Comparison of ENCODE assay signal across 8 cellular contexts in the genomic region with DNA sequence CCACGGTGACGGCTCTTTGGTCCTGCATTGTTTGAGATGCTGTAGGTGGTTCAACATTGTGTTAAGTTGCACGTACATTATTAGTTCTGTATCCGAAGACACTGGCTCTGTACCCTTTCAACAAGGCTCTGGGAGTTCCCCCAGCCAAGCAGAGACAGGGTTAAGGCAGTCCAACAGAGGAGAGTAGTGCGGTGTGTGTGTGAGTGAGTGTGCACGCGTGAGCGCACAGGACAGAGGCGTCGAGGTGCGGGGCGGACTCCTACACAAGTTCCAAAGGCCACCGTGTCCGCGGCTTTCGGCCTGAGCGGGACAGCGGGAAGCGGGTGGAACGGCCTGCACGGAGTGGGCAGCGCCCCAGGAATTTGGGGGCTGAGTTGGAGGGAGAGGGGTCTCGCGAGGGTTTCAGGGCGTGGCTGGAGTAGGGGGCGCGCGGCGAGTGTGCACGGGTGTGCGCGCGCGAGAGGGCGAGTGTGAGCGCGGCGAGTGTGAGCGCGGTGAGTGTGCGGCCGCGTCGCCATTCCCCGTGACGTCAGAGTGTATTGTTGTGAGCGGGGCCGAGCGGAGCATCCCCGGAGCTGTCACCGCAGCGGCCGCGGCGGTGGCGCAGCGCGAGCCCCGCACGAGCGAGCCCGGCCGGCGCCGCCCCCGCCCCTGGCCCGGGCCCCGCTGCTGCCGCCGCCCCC. TPM values are rescaled to one million over a fixed set of nuclear protein-coding genes. Genes with fewer than 3 reads are reported as not detected.
DNase-seq lines count a peak whose midpoint lies in the region; ATAC-seq and TF ChIP-seq lines count a peak whose summit lies in the region.

TSS of gene ASXL3 (plus strand) at position 532 of the 683 bp plus-strand sequence. CDS start 413 bp downstream, outside the sequence.

- no peaks in the 10 kb centered on the region for H4K20me1 ChIP-seq in mammary epithelial cell (ENCODE audit: insufficient read depth, low read length)

- in situ Hi-C loops in mammary epithelial cell (cut with MboI; ENCODE audit: low sequenced_read_pairs in 2 of 2): no loop called here

- intact Hi-C loops in Right ventricle myocardium inferior (cut with DNase I) (no loop called here), cardiac septum (cut with DNase I) (no loop called here), mammary epithelial cell (cut with micrococcal nuclease) (no loop called here), spleen (cut with DNase I; ENCODE audit: low total_unique reads) (no loop called here)

- TF ChIP-seq CTCF in mammary epithelial cell (conservative IDR thresholded peaks at IDR 0.05 in 1 of 2, IDR thresholded peaks at IDR 0.05 in 1 of 2; ENCODE audit: extremely low read depth in 1 of 2, insufficient read depth in 1 of 2, low read depth in 1 of 2, low read length in 2 of 2) (no peak), kidney epithelial cell (IDR thresholded peaks at IDR 0.05; ENCODE audit: insufficient read depth, low read length, poor library complexity, severe bottlenecking) (no peak), spleen (IDR thresholded peaks at IDR 0.05 in 8 of 11, conservative IDR thresholded peaks at IDR 0.05 in 3 of 11) (no peak)

- TF ChIP-seq POLR2A in spleen (IDR thresholded peaks at IDR 0.05): no peak

- dilution Hi-C loops in mammary epithelial cell (cut with HindIII; ENCODE audit: low sequenced_read_pairs): no loop called here

- no TSS peak for BruUV-seq in mammary epithelial cell (replicated peaks; lab: Mats Ljungman, UMichigan)

- DNase-seq in Right ventricle myocardium inferior (ENCODE audit: missing footprints) (peak; percentile 77), cardiac septum (ENCODE audit: low spot score) (no peak), NCI-H2196 treated with DMSO at 0.1 percent for 48 hours (lab: John Stamatoyannopoulos, UW; ENCODE audit: unreplicated experiment) (peak; percentile 38), mammary epithelial cell (no peak), kidney epithelial cell (ENCODE audit: low read depth) (peak; percentile 1), spleen (peak; percentile 64), superior temporal gyrus (ENCODE audit: extremely low spot score) (no peak)
- no peak for DNase-seq in stimulated activated CD4-positive, alpha-beta T cell treated with anti-CD3 and anti-CD28 coated beads, Interleukin-4, amount 100 ng/mL, for 24 hours

- WGBS in mammary epithelial cell (ENCODE audit: low coverage, missing lambda C conversion rate): 5% methylated on average over 9 of the region's 70 CpGs
- WGBS in spleen, 5 donors: 1 to 13% (median 4%) methylated on average over 14 to 69 of the region's 70 CpGs

- no peak within 1 kb of the TSS for H3K27ac ChIP-seq in mammary epithelial cell (ENCODE audit: insufficient read depth, low read depth, low read length)
- peak within 1 kb of the TSS in 6 of 8 donors; percentile 44 to 80 (median 76) for H3K27ac ChIP-seq in spleen

- no peaks in the 10 kb centered on the region for H3K36me3 ChIP-seq in mammary epithelial cell (ENCODE audit: insufficient read depth, low read length)
- no peaks in the 10 kb centered on the region for H3K36me3 ChIP-seq in kidney epithelial cell (ENCODE audit: control insufficient read depth, insufficient read depth, low read length)
- no peaks in the 10 kb centered on the region for H3K36me3 ChIP-seq in spleen

- H3K9ac ChIP-seq in mammary epithelial cell (ENCODE audit: insufficient read depth, low read length): no peak within 1 kb of the TSS

- CTCF ChIA-PET in mammary epithelial cell (lab: Charles Lee; ENCODE audit: low non-redundant PET): no interaction called here

- peak within 1 kb of the TSS; percentile 88 for H2AFZ ChIP-seq in mammary epithelial cell (ENCODE audit: low read depth, low read length)

- H3K4me3 ChIP-seq in mammary epithelial cell (replicated peaks in 1 of 3; ENCODE audit: insufficient read depth in 1 of 3, low read depth in 2 of 3, low read length in 3 of 3) (peak within 1 kb of the TSS; percentile 38 to 62 (median 57)), kidney epithelial cell (ENCODE audit: low read depth, low read length) (peak within 1 kb of the TSS; percentile 83), spleen (peak within 1 kb of the TSS; percentile 38 to 69 (median 43))

- no peaks in the 10 kb centered on the region for H3K79me2 ChIP-seq in mammary epithelial cell (ENCODE audit: insufficient read depth, low read length)

- ATAC-seq in Right ventricle myocardium inferior: peak; percentile 84

- peak within 1 kb of the TSS; percentile 99 for H3K4me2 ChIP-seq in mammary epithelial cell (ENCODE audit: insufficient read depth, low read depth, low read length)

- H3K9me3 ChIP-seq in mammary epithelial cell (replicated peaks; ENCODE audit: insufficient read depth, low read length): no peaks in the 10 kb centered on the region
- no peaks in the 10 kb centered on the region for H3K9me3 ChIP-seq in spleen

- peaks cover 8% of the 10 kb centered on the region for H3K4me1 ChIP-seq in mammary epithelial cell (ENCODE audit: insufficient read depth, low read length)
- H3K4me1 ChIP-seq in spleen: peaks cover 0 to 19% (median 6%) of the 10 kb centered on the region in 6 donors

- peaks cover 49% of the 10 kb centered on the region for H3K27me3 ChIP-seq in mammary epithelial cell (ENCODE audit: insufficient read depth, low read length)
- H3K27me3 ChIP-seq in kidney epithelial cell (ENCODE audit: control insufficient read depth, insufficient read depth, low read length): peaks cover 2% of the 10 kb centered on the region
- peaks cover 0 to 63% (median 10%) of the 10 kb centered on the region in 7 donors for H3K27me3 ChIP-seq in spleen (replicated peaks in 1 of 7)

RNA-seq across cellular contexts. Expression of gene ASXL3, which starts in this region (rescaled TPM):
- total RNA-seq in Right ventricle myocardium inferior (3.2 TPM), cardiac septum (6.1 TPM), mammary epithelial cell (under 1 TPM in 1 of 2 donors, not detected in 1; 0.50 TPM), kidney epithelial cell (1.4 and 1.8 TPM in 2 replicates), spleen (1 to 10 TPM in 4 of 7 donors, under 1 TPM in 3; 0.29 to 3.5 (median 1.0) TPM)
- polyA plus RNA-seq in mammary epithelial cell (not detected), spleen (under 1 TPM; 0.02 to 0.03 (median 0.03) TPM)
- not detected for polyA minus RNA-seq in mammary epithelial cell

Comparison
In these comparisons a context has a peak if more than half of its experiments do, and no peak if none do; other contexts are left out.
1. DNase-seq: peak in Right ventricle myocardium inferior (single experiment), NCI-H2196 treated with DMSO at 0.1 percent for 48 hours (single experiment), kidney epithelial cell (single experiment) and spleen (single experiment); none in cardiac septum (single experiment), mammary epithelial cell (single experiment), superior temporal gyrus (single experiment) and stimulated activated CD4-positive, alpha-beta T cell treated with anti-CD3 and anti-CD28 coated beads, Interleukin-4, amount 100 ng/mL, for 24 hours (single experiment).
2. Peak in every context shown above with its lines, with median percentiles within 50 percentile points of each other: H3K4me3 ChIP-seq.